Comparison of ENCODE assay signal across 20 cellular contexts in genomic region chr10:72134785-72135765, GRCh38. TPM values are rescaled to one million over a fixed set of nuclear protein-coding genes. Genes with fewer than 3 reads are reported as not detected.
A peak's percentile ranks its signal among the peaks of the same experiment; 100 is the strongest.
DNase-seq lines count a peak whose midpoint lies in the region; ATAC-seq and TF ChIP-seq lines count a peak whose summit lies in the region.
"Had no signal": no experiment of that assay in that cellular context is flagged by ENCODE, and none has a peak within 500 bp of the region (broad histone marks: within the 10 kb centered on the region; RNA-seq: fewer than 3 reads in every experiment).

No MANE protein-coding gene starts in this region.

- TF ChIP-seq POLR2A in sigmoid colon (IDR thresholded peaks at IDR 0.05): no peak

- H3K27ac ChIP-seq in sigmoid colon (no peak overlapping the region), WERI-Rb-1 (no peak overlapping the region)
- H3K27ac ChIP-seq: breast epithelium, neutrophil had no signal

- no peaks in the 10 kb centered on the region for H3K27me3 Mint-ChIP-seq in activated CD4-positive, alpha-beta T cell treated with anti-CD3 and anti-CD28 coated beads, Interleukin-2, amount 10 ng/mL, durations not matched to agents 7 days and 5 days
- H3K27me3 Mint-ChIP-seq in activated naive CD8-positive, alpha-beta T cell treated with anti-CD3 and anti-CD28 coated beads, Interleukin-2, amount 50 U/mL, for 24 hours: no peaks in the 10 kb centered on the region
- no peaks in the 10 kb centered on the region for H3K27me3 Mint-ChIP-seq in progenitor cell of endocrine pancreas

- peak overlapping the region; percentile 38 for H3K27ac Mint-ChIP-seq in activated CD4-positive, alpha-beta T cell treated with anti-CD3 and anti-CD28 coated beads, Interleukin-2, amount 10 ng/mL, durations not matched to agents 7 days and 5 days
- H3K27ac Mint-ChIP-seq in activated naive CD8-positive, alpha-beta T cell treated with anti-CD3 and anti-CD28 coated beads, Interleukin-2, amount 50 U/mL, for 24 hours: peak overlapping the region; percentile 29
- peak overlapping the region; percentile 9 for H3K27ac Mint-ChIP-seq in progenitor cell of endocrine pancreas

- H3K4me3 Mint-ChIP-seq in activated CD4-positive, alpha-beta T cell treated with anti-CD3 and anti-CD28 coated beads, Interleukin-2, amount 10 ng/mL, durations not matched to agents 7 days and 5 days: no peak overlapping the region
- H3K4me3 Mint-ChIP-seq in activated naive CD8-positive, alpha-beta T cell treated with anti-CD3 and anti-CD28 coated beads, Interleukin-2, amount 50 U/mL, for 24 hours: no peak overlapping the region
- H3K4me3 Mint-ChIP-seq in progenitor cell of endocrine pancreas (ENCODE audit: low read depth): no peak overlapping the region

- H3K9me3 ChIP-seq in sigmoid colon: no peaks in the 10 kb centered on the region
- H3K9me3 ChIP-seq in WERI-Rb-1 (ENCODE audit: severe bottlenecking): no peaks in the 10 kb centered on the region
- H3K9me3 ChIP-seq: neutrophil had no signal

- 72 to 76% methylated on average over 10 of the region's 10 CpGs for WGBS in sigmoid colon, 2 donors

- H3K36me3 Mint-ChIP-seq in activated CD4-positive, alpha-beta T cell treated with anti-CD3 and anti-CD28 coated beads, Interleukin-2, amount 10 ng/mL, durations not matched to agents 7 days and 5 days (ENCODE audit: low read depth): peaks cover 26% of the 10 kb centered on the region
- peaks cover 33% of the 10 kb centered on the region for H3K36me3 Mint-ChIP-seq in activated naive CD8-positive, alpha-beta T cell treated with anti-CD3 and anti-CD28 coated beads, Interleukin-2, amount 50 U/mL, for 24 hours (ENCODE audit: low read depth)
- peaks cover 15% of the 10 kb centered on the region for H3K36me3 Mint-ChIP-seq in progenitor cell of endocrine pancreas (ENCODE audit: insufficient read depth)

- DNase-seq in activated CD4-positive, alpha-beta T cell treated with anti-CD3 and anti-CD28 coated beads, Interleukin-2, amount 10 ng/mL, durations not matched to agents 7 days and 5 days: no peak
- DNase-seq in activated CD4-positive, alpha-beta T cell treated with anti-CD3 and anti-CD28 coated beads, Interleukin-2, amount 50 U/mL, for 4 hours: no peak
- DNase-seq in MV-4-11 (lab: John Stamatoyannopoulos, UW): peak; percentile 20
- no peak for DNase-seq in activated naive CD8-positive, alpha-beta T cell treated with anti-CD3 and anti-CD28 coated beads, Interleukin-2, amount 50 U/mL, for 24 hours
- DNase-seq in progenitor cell of endocrine pancreas (ENCODE audit: low spot score, unreplicated experiment): no peak
- no peak for DNase-seq in sigmoid colon
- no peak for DNase-seq in WERI-Rb-1
- DNase-seq in H4 (ENCODE audit: low spot score): no peak
- DNase-seq: activated effector memory CD4-positive, alpha-beta T cell treated with Interleukin-2 at 50 U/mL for 16 hours; effector CD8-positive, alpha-beta T cell; foreskin fibroblast; Kasumi-1; NCI-H1417 treated with DMSO at 0.1 percent for 48 hours; PC-3; stimulated activated CD4-positive, alpha-beta T cell treated with anti-CD3 and anti-CD28 coated beads, Interleukin-4, amount 100 ng/mL, for 24 hours had no signal

- no peak for TF ChIP-seq CTCF in progenitor cell of endocrine pancreas (IDR thresholded peaks at IDR 0.05; ENCODE audit: unreplicated experiment)
- TF ChIP-seq CTCF in sigmoid colon (IDR thresholded peaks at IDR 0.05): no peak
- no peak for TF ChIP-seq CTCF in WERI-Rb-1 (IDR thresholded peaks at IDR 0.05; ENCODE audit: low read depth, low read length)

- H3K27me3 ChIP-seq in sigmoid colon: no peaks in the 10 kb centered on the region
- no peaks in the 10 kb centered on the region for H3K27me3 ChIP-seq in WERI-Rb-1 (ENCODE audit: insufficient read depth, low read depth, severe bottlenecking)
- H3K27me3 ChIP-seq: breast epithelium, neutrophil had no signal

- peaks cover 37% of the 10 kb centered on the region for H3K4me1 Mint-ChIP-seq in activated CD4-positive, alpha-beta T cell treated with anti-CD3 and anti-CD28 coated beads, Interleukin-2, amount 10 ng/mL, durations not matched to agents 7 days and 5 days
- H3K4me1 Mint-ChIP-seq in activated naive CD8-positive, alpha-beta T cell treated with anti-CD3 and anti-CD28 coated beads, Interleukin-2, amount 50 U/mL, for 24 hours: peaks cover 38% of the 10 kb centered on the region
- H3K4me1 Mint-ChIP-seq in progenitor cell of endocrine pancreas (ENCODE audit: low read depth): peaks cover 9% of the 10 kb centered on the region

- no peak overlapping the region for H3K4me3 ChIP-seq in sigmoid colon
- no peak overlapping the region for H3K4me3 ChIP-seq in WERI-Rb-1 (ENCODE audit: low read depth, low read length)
- H3K4me3 ChIP-seq: breast epithelium, lung had no signal

- POLR2A ChIA-PET in activated CD4-positive, alpha-beta T cell treated with anti-CD3 and anti-CD28 coated beads, Interleukin-2, amount 10 ng/mL, durations not matched to agents 7 days and 5 days (lab: Charles Lee): no interaction called here

- intact Hi-C loops in sigmoid colon (cut with DNase I): no loop called here

- H3K36me3 ChIP-seq in sigmoid colon (peaks cover 0 to 14% (median 3%) of the 10 kb centered on the region in 4 donors), WERI-Rb-1 (peaks cover 5% of the 10 kb centered on the region)
- H3K36me3 ChIP-seq: breast epithelium, neutrophil had no signal

- H3K4me1 ChIP-seq in sigmoid colon: no peaks in the 10 kb centered on the region
- H3K4me1 ChIP-seq: breast epithelium had no signal

- no peak for ATAC-seq in activated naive CD8-positive, alpha-beta T cell treated with anti-CD3 and anti-CD28 coated beads, Interleukin-2, amount 50 U/mL, for 24 hours
- ATAC-seq: HCT116, PC-3, sciatic nerve had no signal

- TF ChIP-seq EP300 in sigmoid colon (IDR thresholded peaks at IDR 0.05): no peak

- no peaks in the 10 kb centered on the region for H3K9me3 Mint-ChIP-seq in activated CD4-positive, alpha-beta T cell treated with anti-CD3 and anti-CD28 coated beads, Interleukin-2, amount 10 ng/mL, durations not matched to agents 7 days and 5 days
- peaks cover 3% of the 10 kb centered on the region for H3K9me3 Mint-ChIP-seq in activated naive CD8-positive, alpha-beta T cell treated with anti-CD3 and anti-CD28 coated beads, Interleukin-2, amount 50 U/mL, for 24 hours
- H3K9me3 Mint-ChIP-seq in progenitor cell of endocrine pancreas (ENCODE audit: low read depth): no peaks in the 10 kb centered on the region

- CTCF ChIA-PET in activated CD4-positive, alpha-beta T cell treated with anti-CD3 and anti-CD28 coated beads, Interleukin-2, amount 10 ng/mL, durations not matched to agents 7 days and 5 days (lab: Charles Lee): interaction anchor here (0.7 to 3.4 kb wide), 3 partner anchors 9 to 1596 kb away, joined by 3 to 14 read pairs (median 3); no protein-coding TSS in a partner anchor

RNA-seq across cellular contexts. Expression of gene SPOCK2, which starts 46.7 kb away (rescaled TPM):
- 100 to 1,000 TPM; 423 to 424 TPM for total RNA-seq in activated CD4-positive, alpha-beta T cell treated with anti-CD3 and anti-CD28 coated beads, Interleukin-2, amount 10 ng/mL, durations not matched to agents 7 days and 5 days
- total RNA-seq in progenitor cell of endocrine pancreas: 47.7 and 49.1 TPM in 2 replicates
- 1 to 10 TPM; 5.8 to 10.0 (median 8.5) TPM for total RNA-seq in sigmoid colon
- 10 to 100 TPM in 1 of 3 donors, 1 to 10 TPM in 1, under 1 TPM in 1; 0.60 to 59.5 (median 2.8) TPM for polyA plus RNA-seq in sigmoid colon
- 0.27 and 0.29 TPM in 2 replicates for total RNA-seq in H4 (2014; rRNA removed; shearing (Covaris generic))
